In genomic region chr12:112908548-112908947, GRCh38 we compare ENCODE assay signal across 12 cellular contexts. TPM values are rescaled to one million over a fixed set of nuclear protein-coding genes. Genes with fewer than 3 reads are reported as not detected.
A peak's percentile ranks its signal among the peaks of the same experiment; 100 is the strongest.
DNase-seq lines count a peak whose midpoint lies in the region; ATAC-seq and TF ChIP-seq lines count a peak whose summit lies in the region.
"Had no signal": no experiment of that assay in that cellular context is flagged by ENCODE, and none has a peak within 500 bp of the region (broad histone marks: within the 10 kb centered on the region; RNA-seq: fewer than 3 reads in every experiment).

No MANE protein-coding gene starts in this region.

- peaks cover 7% of the 10 kb centered on the region for H3K9me3 Mint-ChIP-seq in CD4-positive, alpha-beta T cell

- peaks cover 8% of the 10 kb centered on the region for H3K9me3 ChIP-seq in CD4-positive, alpha-beta T cell (ENCODE audit: control insufficient read depth, low read length)
- H3K9me3 ChIP-seq in SU-DHL-6 (ENCODE audit: insufficient read depth, low read length): peaks cover 12% of the 10 kb centered on the region; the same call in 1 of the 2 replicates
- peaks cover 14% of the 10 kb centered on the region for H3K9me3 ChIP-seq in psoas muscle

- peak overlapping the region; percentile 87 for H3K4me3 Mint-ChIP-seq in CD4-positive, alpha-beta T cell
- H3K4me3 Mint-ChIP-seq: neural crest cell had no signal

- H3K4me1 Mint-ChIP-seq in CD4-positive, alpha-beta T cell (ENCODE audit: low read depth): peaks cover 84% of the 10 kb centered on the region

- H3K27me3 ChIP-seq in CD4-positive, alpha-beta T cell (ENCODE audit: control insufficient read depth, insufficient read depth, low read length): no peaks in the 10 kb centered on the region
- H3K27me3 ChIP-seq in SU-DHL-6 (ENCODE audit: low read length): no peaks in the 10 kb centered on the region
- H3K27me3 ChIP-seq in psoas muscle (ENCODE audit: insufficient read depth in 3 of 3, low read length in 2 of 3): no peaks in the 10 kb centered on the region

- no peak overlapping the region for H2AFZ ChIP-seq in SU-DHL-6 (ENCODE audit: low read depth, low read length, severe bottlenecking)

- peak in 3 of 10 experiments; percentile 9 to 13 (median 11) for DNase-seq in CD4-positive, alpha-beta T cell
- DNase-seq in choroid plexus epithelial cell (ENCODE audit: low read depth): peak; percentile 12
- DNase-seq in psoas muscle: no peak
- no peak for DNase-seq in RWPE1 (ENCODE audit: low spot score)
- no peak for DNase-seq in CD1c-positive myeloid dendritic cell (ENCODE audit: extremely low spot score)
- DNase-seq: Caco-2, glutamatergic neuron, NCI-H1105 had no signal

- peaks cover 7% of the 10 kb centered on the region; the same call in 1 of the 2 replicates for H3K79me2 ChIP-seq in SU-DHL-6 (ENCODE audit: insufficient read depth, low read length)

- no peaks in the 10 kb centered on the region for H3K27me3 Mint-ChIP-seq in CD4-positive, alpha-beta T cell

- peak overlapping the region; percentile 52 for H3K27ac ChIP-seq in CD4-positive, alpha-beta T cell (ENCODE audit: low read depth, low read length)
- H3K27ac ChIP-seq in SU-DHL-6 (ENCODE audit: low read depth, low read length) (no peak overlapping the region), psoas muscle (no peak overlapping the region), RWPE1 (no peak overlapping the region)

- H3F3A ChIP-seq in SU-DHL-6 (ENCODE audit: insufficient read depth): no peaks in the 10 kb centered on the region

- intact Hi-C loops in CD4-positive, alpha-beta T cell (cut with DNase I, micrococcal nuclease): loop anchor here in 1 of 2 experiments (5.0 kb wide), 1 partner anchor 74 kb away; no protein-coding TSS in a partner anchor
- intact Hi-C loops in psoas muscle (cut with DNase I): loop anchor here in 1 of 2 donors (10.0 kb wide), 1 partner anchor 126 kb away; no protein-coding TSS in a partner anchor

- CTCF ChIA-PET in CD4-positive, alpha-beta T cell (lab: Charles Lee): interaction anchor here (2.5 kb wide), 1 partner anchor 84 kb away, joined by 7 read pairs; no protein-coding TSS in a partner anchor
- CTCF ChIA-PET in RWPE1 (lab: Yijun Ruan, JAX): interaction anchor here (0.7 kb wide), 1 partner anchor 140 kb away, joined by 3 read pairs; no protein-coding TSS in a partner anchor

- H3K4me3 ChIP-seq in SU-DHL-6 (ENCODE audit: insufficient read depth, low read length, poor library complexity, severe bottlenecking) (no peak overlapping the region), choroid plexus epithelial cell (ENCODE audit: low read depth, low read length) (no peak overlapping the region), psoas muscle (peak overlapping the region; percentile 61)

- peak overlapping the region; percentile 82 for H3K27ac Mint-ChIP-seq in CD4-positive, alpha-beta T cell

- H3K9ac ChIP-seq in SU-DHL-6 (ENCODE audit: low read length): no peak overlapping the region

- no peaks in the 10 kb centered on the region for H4K20me1 ChIP-seq in SU-DHL-6 (ENCODE audit: low read depth, low read length)

- peak; percentile 58 for ATAC-seq in CD4-positive, alpha-beta T cell (ENCODE audit: poor library complexity)
- ATAC-seq in psoas muscle (no peak), HG02763 (IDR thresholded peaks at IDR 0.05; ENCODE audit: unreplicated experiment) (no peak), GM18519 (IDR thresholded peaks at IDR 0.05; ENCODE audit: low FRiP score, unreplicated experiment) (no peak)

- peak overlapping the region; percentile 65 for H3K4me2 ChIP-seq in SU-DHL-6 (ENCODE audit: low read depth, low read length, poor library complexity, severe bottlenecking)

- H3K9me2 ChIP-seq in SU-DHL-6 (replicated peaks; ENCODE audit: insufficient read depth, low read length): no peaks in the 10 kb centered on the region

- H3K4me1 ChIP-seq in psoas muscle: no peaks in the 10 kb centered on the region

- POLR2A ChIA-PET in CD4-positive, alpha-beta T cell (lab: Charles Lee): interaction anchor here (0.6 to 3.8 kb wide), 4 partner anchors 8 to 162 kb away, joined by 3 to 61 read pairs (median 3); partner anchors contain the start of gene OAS2
- POLR2A ChIA-PET in RWPE1 (lab: Yijun Ruan, JAX; ENCODE audit: low non-redundant PET): no interaction called here

- TF ChIP-seq CTCF in CD4-positive, alpha-beta T cell (IDR thresholded peaks at IDR 0.05): no peak
- TF ChIP-seq CTCF in SU-DHL-6 (IDR thresholded peaks at IDR 0.05; ENCODE audit: insufficient read depth, low read length, poor library complexity, severe bottlenecking) (no peak), choroid plexus epithelial cell (conservative IDR thresholded peaks at IDR 0.05; ENCODE audit: low read depth, low read length) (no peak), psoas muscle (IDR thresholded peaks at IDR 0.05) (no peak), RWPE1 (conservative IDR thresholded peaks at IDR 0.05; ENCODE audit: low read depth) (no peak)

- H3K36me3 Mint-ChIP-seq in CD4-positive, alpha-beta T cell (ENCODE audit: low read depth): peaks cover 50% of the 10 kb centered on the region

- 42 to 47% (median 45%) methylated on average over 12 of the region's 12 CpGs for WGBS in psoas muscle, 3 donors

- peaks cover 14% of the 10 kb centered on the region for H3K36me3 ChIP-seq in SU-DHL-6 (ENCODE audit: low read length)
- H3K36me3 ChIP-seq in psoas muscle (ENCODE audit: insufficient read depth in 1 of 2, low read depth in 1 of 2): no peaks in the 10 kb centered on the region

RNA-seq across cellular contexts. Expression of gene OAS1, which starts 1.8 kb away (rescaled TPM):
- total RNA-seq in CD4-positive, alpha-beta T cell: 1 to 10 TPM; 2.6 to 3.4 TPM
- total RNA-seq in psoas muscle: 1 to 10 TPM; 1.8 to 3.7 (median 2.6) TPM
- 1 to 10 TPM in 2 of 3 donors, under 1 TPM in 1; 0.45 to 2.5 (median 1.8) TPM for polyA plus RNA-seq in psoas muscle
- total RNA-seq: neural crest cell had no signal

RNA-seq across cellular contexts. Expression of gene OAS3, which starts 29.7 kb away (rescaled TPM):
- total RNA-seq in CD4-positive, alpha-beta T cell: 10 to 100 TPM; 13.9 to 14.5 TPM
- total RNA-seq in psoas muscle: 1 to 10 TPM; 1.5 to 6.7 (median 3.1) TPM
- polyA plus RNA-seq in psoas muscle: 1 to 10 TPM; 1.1 to 1.7 (median 1.4) TPM
